In genomic region chr12:124386661-124387509, GRCh38 we compare ENCODE assay signal across 11 cellular contexts.
DNase-seq lines count a peak whose midpoint lies in the region; ATAC-seq and TF ChIP-seq lines count a peak whose summit lies in the region.
"Had no signal": no experiment of that assay in that cellular context is flagged by ENCODE, and none has a peak within 500 bp of the region (broad histone marks: within the 10 kb centered on the region; RNA-seq: fewer than 3 reads in every experiment).

No MANE protein-coding gene starts in this region.

- H3K27me3 ChIP-seq in mesenchymal stem cell (ENCODE audit: control insufficient read depth in 1 of 2, insufficient read depth in 1 of 2, low read length in 2 of 2) (no peaks in the 10 kb centered on the region), tibial artery (no peaks in the 10 kb centered on the region)
- H3K27me3 ChIP-seq: cardiac muscle cell had no signal

- peak overlapping the region in 1 of 2 experiments; percentile 79 for H2BK12ac ChIP-seq in mesenchymal stem cell (ENCODE audit: low read length in 2 of 2)

- H3K23ac ChIP-seq in mesenchymal stem cell (ENCODE audit: low read length in 2 of 2), result peak overlapping the region in 1 of 2 experiments; percentile 10

- no peak for ATAC-seq in WTC11
- no peak for ATAC-seq in GM18909 (IDR thresholded peaks at IDR 0.05; ENCODE audit: poor library complexity, unreplicated experiment)
- ATAC-seq in GM18907 (IDR thresholded peaks at IDR 0.05; ENCODE audit: unreplicated experiment), result no peak
- ATAC-seq: stimulated activated memory B cell treated with anti-CD40 and anti-IgM and Interleukin-4, amounts not matched to agents 10 μg/mL and 1 μg/mL and 100 μg/mL, for 72 hours had no signal

- H3K4ac ChIP-seq in mesenchymal stem cell (ENCODE audit: low read depth in 1 of 2, low read length in 2 of 2), result peak overlapping the region; percentile 62 to 70

- peak overlapping the region; percentile 92 for H2BK120ac ChIP-seq in mesenchymal stem cell (ENCODE audit: low read depth, low read length)

- peaks cover 34 to 70% of the 10 kb centered on the region in 2 experiments for H3K36me3 ChIP-seq in mesenchymal stem cell (ENCODE audit: control insufficient read depth in 1 of 2, insufficient read depth in 2 of 2, low read depth in 1 of 2, low read length in 2 of 2)
- peaks cover 0 to 41% (median 34%) of the 10 kb centered on the region in 3 donors for H3K36me3 ChIP-seq in tibial artery

- peak overlapping the region in 1 of 2 experiments; percentile 68 for H3K14ac ChIP-seq in mesenchymal stem cell (ENCODE audit: low read length in 2 of 2)

- H3K9ac ChIP-seq in mesenchymal stem cell (ENCODE audit: low read length), result peak overlapping the region; percentile 68

- H3K79me1 ChIP-seq in mesenchymal stem cell (replicated peaks; ENCODE audit: low read length, poor library complexity, severe bottlenecking), result no peaks in the 10 kb centered on the region

- CTCF ChIA-PET in WTC11 (lab: Charles Lee), result interaction anchor here (1.0 to 1.6 kb wide), 3 partner anchors 13 to 83 kb away, joined by 4 to 8 read pairs (median 4); no protein-coding TSS in a partner anchor

- no peaks in the 10 kb centered on the region for H3K27me3 Mint-ChIP-seq in dendritic cell treated with granulocyte-macrophage colony-stimulating factor and Interleukin-4, amounts not matched to agents 40 ng/mL and 50 ng/mL, for 4 days
- no peaks in the 10 kb centered on the region for H3K27me3 Mint-ChIP-seq in WTC11 (ENCODE audit: low read depth)
- H3K27me3 Mint-ChIP-seq: stimulated activated memory B cell treated with anti-CD40 and anti-IgM and Interleukin-4, amounts not matched to agents 10 μg/mL and 1 μg/mL and 100 μg/mL, for 72 hours had no signal

- no peaks in the 10 kb centered on the region for H3K9me3 ChIP-seq in mesenchymal stem cell (ENCODE audit: control insufficient read depth, low read length)
- no peaks in the 10 kb centered on the region for H3K9me3 ChIP-seq in tibial artery

- peak overlapping the region; percentile 62 for H2AK5ac ChIP-seq in mesenchymal stem cell (ENCODE audit: low read length, severe bottlenecking)

- 51% methylated on average over 21 of the region's 22 CpGs for WGBS in mesenchymal stem cell

- POLR2A ChIA-PET in WTC11 (lab: Charles Lee), result no interaction called here

- intact Hi-C loops in dendritic cell treated with granulocyte-macrophage colony-stimulating factor and Interleukin-4, amounts not matched to agents 40 ng/mL and 50 ng/mL, for 4 days (cut with micrococcal nuclease), result no loop called here
- intact Hi-C loops in tibial artery (cut with DNase I; ENCODE audit: low total_unique reads), result loop anchor here (5.0 to 10.0 kb wide), 2 partner anchors 35 to 378 kb away; no protein-coding TSS in a partner anchor

- peaks cover 84% of the 10 kb centered on the region for H3K36me3 Mint-ChIP-seq in dendritic cell treated with granulocyte-macrophage colony-stimulating factor and Interleukin-4, amounts not matched to agents 40 ng/mL and 50 ng/mL, for 4 days (ENCODE audit: low read depth)
- H3K36me3 Mint-ChIP-seq in WTC11, result peaks cover 8% of the 10 kb centered on the region

- peak overlapping the region; percentile 96 for H2BK5ac ChIP-seq in mesenchymal stem cell (ENCODE audit: low read depth, low read length, poor library complexity, severe bottlenecking)

- DNase-seq in LNCaP clone FGC (ENCODE audit: low read depth), result no peak
- DNase-seq in mesenchymal stem cell, result peak; percentile 57
- no peak for DNase-seq in tibial artery
- no peak for DNase-seq in WTC11 (ENCODE audit: low spot score)
- no peak for DNase-seq in substantia nigra (lab: John Stamatoyannopoulos, UW)
- DNase-seq: retina had no signal

- peak overlapping the region; percentile 75 for H3K4me3 ChIP-seq in LNCaP clone FGC (ENCODE audit: low read depth, low read length)
- peak overlapping the region; percentile 68 to 85 for H3K4me3 ChIP-seq in mesenchymal stem cell (ENCODE audit: insufficient read depth in 1 of 2, low read depth in 1 of 2, low read length in 2 of 2)
- H3K4me3 ChIP-seq in tibial artery, result peak overlapping the region; percentile 59 to 64
- H3K4me3 ChIP-seq: cardiac muscle cell had no signal

- H2BK15ac ChIP-seq in mesenchymal stem cell (ENCODE audit: low read depth, poor library complexity, severe bottlenecking), result peak overlapping the region; percentile 74

- TF ChIP-seq CTCF in LNCaP clone FGC (IDR thresholded peaks at IDR 0.05; ENCODE audit: control insufficient read depth, extremely low read depth, insufficient read depth) (no peak), tibial artery (IDR thresholded peaks at IDR 0.05) (no peak), WTC11 (IDR thresholded peaks at IDR 0.05) (no peak)

- H3K9me3 Mint-ChIP-seq in dendritic cell treated with granulocyte-macrophage colony-stimulating factor and Interleukin-4, amounts not matched to agents 40 ng/mL and 50 ng/mL, for 4 days, result no peaks in the 10 kb centered on the region
- no peaks in the 10 kb centered on the region for H3K9me3 Mint-ChIP-seq in WTC11
- H3K9me3 Mint-ChIP-seq: stimulated activated memory B cell treated with anti-CD40 and anti-IgM and Interleukin-4, amounts not matched to agents 10 μg/mL and 1 μg/mL and 100 μg/mL, for 72 hours had no signal

- H3K4me2 ChIP-seq in mesenchymal stem cell (ENCODE audit: low read length, poor library complexity, severe bottlenecking), result peak overlapping the region; percentile 86

- H3K27ac Mint-ChIP-seq in dendritic cell treated with granulocyte-macrophage colony-stimulating factor and Interleukin-4, amounts not matched to agents 40 ng/mL and 50 ng/mL, for 4 days, result peak overlapping the region; percentile 94
- no peak overlapping the region for H3K27ac Mint-ChIP-seq in WTC11

- peak overlapping the region; percentile 99 for H3K4me3 Mint-ChIP-seq in dendritic cell treated with granulocyte-macrophage colony-stimulating factor and Interleukin-4, amounts not matched to agents 40 ng/mL and 50 ng/mL, for 4 days
- no peak overlapping the region for H3K4me3 Mint-ChIP-seq in WTC11
- H3K4me3 Mint-ChIP-seq: stimulated activated memory B cell treated with anti-CD40 and anti-IgM and Interleukin-4, amounts not matched to agents 10 μg/mL and 1 μg/mL and 100 μg/mL, for 72 hours had no signal

- no peak overlapping the region for H2AFZ ChIP-seq in mesenchymal stem cell (ENCODE audit: low read depth, low read length)

- H4K8ac ChIP-seq in mesenchymal stem cell (ENCODE audit: low read length), result peak overlapping the region; percentile 46

- peaks cover 71% of the 10 kb centered on the region for H3K4me1 ChIP-seq in mesenchymal stem cell (ENCODE audit: control insufficient read depth, insufficient read depth, low read depth, low read length)
- H3K4me1 ChIP-seq in tibial artery, result peaks cover 10 to 85% (median 74%) of the 10 kb centered on the region in 4 donors

- peak overlapping the region; percentile 94 for H4K91ac ChIP-seq in mesenchymal stem cell (ENCODE audit: low read length)

- peaks cover 94% of the 10 kb centered on the region for H3K4me1 Mint-ChIP-seq in dendritic cell treated with granulocyte-macrophage colony-stimulating factor and Interleukin-4, amounts not matched to agents 40 ng/mL and 50 ng/mL, for 4 days (ENCODE audit: low read depth)
- H3K4me1 Mint-ChIP-seq in WTC11, result 0 out of 2 replicates have a peak, but pooled peaks cover 6% of the 10 kb centered on the region

- peak overlapping the region; percentile 94 for H3K27ac ChIP-seq in mesenchymal stem cell (ENCODE audit: low read length, poor library complexity, severe bottlenecking)
- H3K27ac ChIP-seq in tibial artery, result peak overlapping the region; percentile 90 to 96
- H3K27ac ChIP-seq in substantia nigra (ENCODE audit: low read depth, low read length, poor library complexity, severe bottlenecking), result no peak overlapping the region

- peak overlapping the region; percentile 60 to 88 for H3K18ac ChIP-seq in mesenchymal stem cell (ENCODE audit: low read depth in 1 of 2, low read length in 2 of 2)

TF ChIP-seq in WTC11, 78 proteins besides CTCF, POLR2A, EP300 and RAD21 (continues in another document):
- TF ChIP-seq E2F5 (CRISPR knock-in tag; IDR thresholded peaks at IDR 0.05), result no peak
- TF ChIP-seq, protein P1, sequence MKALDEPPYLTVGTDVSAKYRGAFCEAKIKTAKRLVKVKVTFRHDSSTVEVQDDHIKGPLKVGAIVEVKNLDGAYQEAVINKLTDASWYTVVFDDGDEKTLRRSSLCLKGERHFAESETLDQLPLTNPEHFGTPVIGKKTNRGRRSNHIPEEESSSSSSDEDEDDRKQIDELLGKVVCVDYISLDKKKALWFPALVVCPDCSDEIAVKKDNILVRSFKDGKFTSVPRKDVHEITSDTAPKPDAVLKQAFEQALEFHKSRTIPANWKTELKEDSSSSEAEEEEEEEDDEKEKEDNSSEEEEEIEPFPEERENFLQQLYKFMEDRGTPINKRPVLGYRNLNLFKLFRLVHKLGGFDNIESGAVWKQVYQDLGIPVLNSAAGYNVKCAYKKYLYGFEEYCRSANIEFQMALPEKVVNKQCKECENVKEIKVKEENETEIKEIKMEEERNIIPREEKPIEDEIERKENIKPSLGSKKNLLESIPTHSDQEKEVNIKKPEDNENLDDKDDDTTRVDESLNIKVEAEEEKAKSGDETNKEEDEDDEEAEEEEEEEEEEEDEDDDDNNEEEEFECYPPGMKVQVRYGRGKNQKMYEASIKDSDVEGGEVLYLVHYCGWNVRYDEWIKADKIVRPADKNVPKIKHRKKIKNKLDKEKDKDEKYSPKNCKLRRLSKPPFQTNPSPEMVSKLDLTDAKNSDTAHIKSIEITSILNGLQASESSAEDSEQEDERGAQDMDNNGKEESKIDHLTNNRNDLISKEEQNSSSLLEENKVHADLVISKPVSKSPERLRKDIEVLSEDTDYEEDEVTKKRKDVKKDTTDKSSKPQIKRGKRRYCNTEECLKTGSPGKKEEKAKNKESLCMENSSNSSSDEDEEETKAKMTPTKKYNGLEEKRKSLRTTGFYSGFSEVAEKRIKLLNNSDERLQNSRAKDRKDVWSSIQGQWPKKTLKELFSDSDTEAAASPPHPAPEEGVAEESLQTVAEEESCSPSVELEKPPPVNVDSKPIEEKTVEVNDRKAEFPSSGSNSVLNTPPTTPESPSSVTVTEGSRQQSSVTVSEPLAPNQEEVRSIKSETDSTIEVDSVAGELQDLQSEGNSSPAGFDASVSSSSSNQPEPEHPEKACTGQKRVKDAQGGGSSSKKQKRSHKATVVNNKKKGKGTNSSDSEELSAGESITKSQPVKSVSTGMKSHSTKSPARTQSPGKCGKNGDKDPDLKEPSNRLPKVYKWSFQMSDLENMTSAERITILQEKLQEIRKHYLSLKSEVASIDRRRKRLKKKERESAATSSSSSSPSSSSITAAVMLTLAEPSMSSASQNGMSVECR (CRISPR knock-in tag; IDR thresholded peaks at IDR 0.05; ENCODE audit: borderline replicate concordance), result no peak
- no peak for TF ChIP-seq ZNF416 (CRISPR knock-in tag; IDR thresholded peaks at IDR 0.05)
- no peak for TF ChIP-seq ZNF219 (CRISPR knock-in tag; IDR thresholded peaks at IDR 0.05; ENCODE audit: borderline replicate concordance)
